In genomic region chr1:231919900-231920299, GRCh38 we compare ENCODE assay signal across 13 cellular contexts.
DNase-seq lines count a peak whose midpoint lies in the region; ATAC-seq and TF ChIP-seq lines count a peak whose summit lies in the region.
"Had no signal": no experiment of that assay in that cellular context is flagged by ENCODE, and none has a peak within 500 bp of the region (broad histone marks: within the 10 kb centered on the region; RNA-seq: fewer than 3 reads in every experiment).

No MANE protein-coding gene starts in this region.

- no peaks in the 10 kb centered on the region for H3K79me2 ChIP-seq in osteoblast (ENCODE audit: insufficient read depth, low read length)

- H2BK120ac ChIP-seq in mesenchymal stem cell (ENCODE audit: low read depth, low read length), result no peak overlapping the region

- no peak overlapping the region for H3K9ac ChIP-seq in mesenchymal stem cell (ENCODE audit: low read length)

- H2BK12ac ChIP-seq in mesenchymal stem cell (ENCODE audit: low read length in 2 of 2), result peak overlapping the region in 1 of 2 experiments; percentile 59

- H3K9me3 ChIP-seq in A673 (ENCODE audit: low read depth, low read length, poor library complexity, severe bottlenecking) (no peaks in the 10 kb centered on the region), mesenchymal stem cell (ENCODE audit: control insufficient read depth, low read length) (no peaks in the 10 kb centered on the region), osteoblast (ENCODE audit: low read depth, low read length) (no peaks in the 10 kb centered on the region)
- H3K9me3 ChIP-seq: right lobe of liver, SJCRH30 had no signal

- H2BK5ac ChIP-seq in mesenchymal stem cell (ENCODE audit: low read depth, low read length, poor library complexity, severe bottlenecking), result no peak overlapping the region

- no peak overlapping the region for H3K18ac ChIP-seq in mesenchymal stem cell (ENCODE audit: low read depth in 1 of 2, low read length in 2 of 2)

- no peaks in the 10 kb centered on the region for H3K27me3 ChIP-seq in A673 (replicated peaks; ENCODE audit: insufficient read depth, low read depth, low read length, poor library complexity)
- H3K27me3 ChIP-seq in mesenchymal stem cell (ENCODE audit: control insufficient read depth in 1 of 2, insufficient read depth in 1 of 2, low read length in 2 of 2), result no peaks in the 10 kb centered on the region
- no peaks in the 10 kb centered on the region for H3K27me3 ChIP-seq in osteoblast (ENCODE audit: insufficient read depth, low read length)
- H3K27me3 ChIP-seq: right lobe of liver, SJCRH30 had no signal

- H3K4ac ChIP-seq in mesenchymal stem cell (ENCODE audit: low read depth in 1 of 2, low read length in 2 of 2), result no peak overlapping the region

- H2AFZ ChIP-seq in mesenchymal stem cell (ENCODE audit: low read depth, low read length), result no peak overlapping the region
- H2AFZ ChIP-seq in osteoblast (ENCODE audit: low read length), result no peak overlapping the region

- no peak overlapping the region for H4K91ac ChIP-seq in mesenchymal stem cell (ENCODE audit: low read length)

- H4K8ac ChIP-seq in mesenchymal stem cell (ENCODE audit: low read length), result no peak overlapping the region

- peaks cover 75% of the 10 kb centered on the region for H3K4me1 Mint-ChIP-seq in activated CD8-positive, alpha-beta T cell treated with anti-CD3 and anti-CD28 coated beads for 36 hours (ENCODE audit: low read depth)

- intact Hi-C loops in A673 (cut with micrococcal nuclease; ENCODE audit: unreplicated experiment), result no loop called here
- intact Hi-C loops in activated CD8-positive, alpha-beta T cell treated with anti-CD3 and anti-CD28 coated beads for 36 hours (cut with micrococcal nuclease), result no loop called here

- no peaks in the 10 kb centered on the region for H3K36me3 Mint-ChIP-seq in activated CD8-positive, alpha-beta T cell treated with anti-CD3 and anti-CD28 coated beads for 36 hours (ENCODE audit: low read depth)

- H3K4me1 ChIP-seq in A673 (ENCODE audit: insufficient read depth, low read length, poor library complexity, severe bottlenecking) (peaks cover 10% of the 10 kb centered on the region), mesenchymal stem cell (ENCODE audit: control insufficient read depth, insufficient read depth, low read depth, low read length) (peaks cover 13% of the 10 kb centered on the region), osteoblast (ENCODE audit: insufficient read depth, low read length) (peaks cover 10% of the 10 kb centered on the region)
- H3K4me1 ChIP-seq: right lobe of liver had no signal

- 80% methylated on average over 6 of the region's 7 CpGs for WGBS in mesenchymal stem cell

- CTCF ChIA-PET in A673 (lab: Charles Lee), result no interaction called here
- CTCF ChIA-PET in activated CD8-positive, alpha-beta T cell treated with anti-CD3 and anti-CD28 coated beads for 36 hours (lab: Charles Lee), result interaction anchor here (1.2 to 1.9 kb wide), 3 partner anchors 12 to 54 kb away, joined by 3 to 13 read pairs (median 4); no protein-coding TSS in a partner anchor

- no TSS peak for BruUV-seq in A673 (replicated peaks; lab: Mats Ljungman, UMichigan)

- peak; percentile 54 for DNase-seq in A673 (ENCODE audit: low spot score)
- peak; percentile 53 for DNase-seq in D341Med (ENCODE audit: low spot score)
- peak; percentile 80 for DNase-seq in activated CD8-positive, alpha-beta T cell treated with anti-CD3 and anti-CD28 coated beads for 36 hours
- no peak for DNase-seq in mesenchymal stem cell
- no peak for DNase-seq in osteoblast (ENCODE audit: insufficient read length, low spot score, missing footprints)
- DNase-seq in AG08395 (ENCODE audit: low spot score), result no peak
- DNase-seq: Calu3, NCI-H2029 treated with DMSO at 0.1 percent for 48 hours, right lobe of liver had no signal

- H3K4me2 ChIP-seq in mesenchymal stem cell (ENCODE audit: low read length, poor library complexity, severe bottlenecking) (no peak overlapping the region), osteoblast (ENCODE audit: insufficient read depth, low read length) (no peak overlapping the region)

- H3K27ac Mint-ChIP-seq in activated CD8-positive, alpha-beta T cell treated with anti-CD3 and anti-CD28 coated beads for 36 hours, result no peak overlapping the region

- H4K20me1 ChIP-seq in osteoblast (ENCODE audit: insufficient read depth, low read length), result no peaks in the 10 kb centered on the region

- no peak overlapping the region for H3K4me3 ChIP-seq in A673 (ENCODE audit: low read depth, low read length, poor library complexity, severe bottlenecking)
- no peak overlapping the region for H3K4me3 ChIP-seq in mesenchymal stem cell (ENCODE audit: insufficient read depth in 1 of 2, low read depth in 1 of 2, low read length in 2 of 2)
- H3K4me3 ChIP-seq in osteoblast (ENCODE audit: insufficient read depth, low read length), result no peak overlapping the region
- H3K4me3 ChIP-seq: lung, right lobe of liver, SJCRH30 had no signal

- TF ChIP-seq CTCF in A673 (conservative IDR thresholded peaks at IDR 0.05; ENCODE audit: low read depth, low read length) (no peak), osteoblast (IDR thresholded peaks at IDR 0.05; ENCODE audit: extremely low read depth, low read depth, low read length) (no peak)
- TF ChIP-seq CTCF in activated CD8-positive, alpha-beta T cell treated with anti-CD3 and anti-CD28 coated beads for 36 hours (IDR thresholded peaks at IDR 0.05), result no peak

- H3K4me3 Mint-ChIP-seq in activated CD8-positive, alpha-beta T cell treated with anti-CD3 and anti-CD28 coated beads for 36 hours, result no peak overlapping the region

- POLR2A ChIA-PET in A673 (lab: Charles Lee; ENCODE audit: low non-redundant PET), result no interaction called here
- POLR2A ChIA-PET in activated CD8-positive, alpha-beta T cell treated with anti-CD3 and anti-CD28 coated beads for 36 hours (lab: Charles Lee), result no interaction called here

- H3K27me3 Mint-ChIP-seq in activated CD8-positive, alpha-beta T cell treated with anti-CD3 and anti-CD28 coated beads for 36 hours, result no peaks in the 10 kb centered on the region

- no peak overlapping the region for H2BK15ac ChIP-seq in mesenchymal stem cell (ENCODE audit: low read depth, poor library complexity, severe bottlenecking)

- peak; percentile 91 for ATAC-seq in activated CD8-positive, alpha-beta T cell treated with anti-CD3 and anti-CD28 coated beads for 36 hours
- ATAC-seq in HG02884 (IDR thresholded peaks at IDR 0.05; ENCODE audit: unreplicated experiment) (no peak), GM19452 (IDR thresholded peaks at IDR 0.05; ENCODE audit: unreplicated experiment) (no peak)

- no peaks in the 10 kb centered on the region for H3K36me3 ChIP-seq in A673 (ENCODE audit: insufficient read depth, low read length, poor library complexity, severe bottlenecking)
- no peaks in the 10 kb centered on the region for H3K36me3 ChIP-seq in mesenchymal stem cell (ENCODE audit: control insufficient read depth in 1 of 2, insufficient read depth in 2 of 2, low read depth in 1 of 2, low read length in 2 of 2)
- H3K36me3 ChIP-seq in osteoblast (ENCODE audit: insufficient read depth, low read length), result no peaks in the 10 kb centered on the region
- H3K36me3 ChIP-seq: right lobe of liver, SJCRH30 had no signal

- H3K23ac ChIP-seq in mesenchymal stem cell (ENCODE audit: low read length in 2 of 2), result peak overlapping the region in 1 of 2 experiments; percentile 56

- peak overlapping the region; percentile 81 for H2AK5ac ChIP-seq in mesenchymal stem cell (ENCODE audit: low read length, severe bottlenecking)

- peaks cover 19% of the 10 kb centered on the region for H3K79me1 ChIP-seq in mesenchymal stem cell (replicated peaks; ENCODE audit: low read length, poor library complexity, severe bottlenecking)

- no peaks in the 10 kb centered on the region for H3K9me3 Mint-ChIP-seq in activated CD8-positive, alpha-beta T cell treated with anti-CD3 and anti-CD28 coated beads for 36 hours

- no peak overlapping the region for H3K27ac ChIP-seq in A673 (ENCODE audit: low read depth, low read length, poor library complexity, severe bottlenecking)
- no peak overlapping the region for H3K27ac ChIP-seq in mesenchymal stem cell (ENCODE audit: low read length, poor library complexity, severe bottlenecking)
- H3K27ac ChIP-seq in osteoblast (ENCODE audit: low read depth, low read length), result no peak overlapping the region
- H3K27ac ChIP-seq: SJCRH30 had no signal

- peak overlapping the region in 1 of 2 experiments; percentile 79 for H3K14ac ChIP-seq in mesenchymal stem cell (ENCODE audit: low read length in 2 of 2)

Comparison
In these comparisons a context has a peak if more than half of its experiments do, and no peak if none do; other contexts are left out.
1. DNase-seq: peak in A673 (single experiment), D341Med (single experiment) and activated CD8-positive, alpha-beta T cell treated with anti-CD3 and anti-CD28 coated beads for 36 hours (single experiment); none in mesenchymal stem cell (single experiment), osteoblast (single experiment) and AG08395 (single experiment).